In the genomic region with DNA sequence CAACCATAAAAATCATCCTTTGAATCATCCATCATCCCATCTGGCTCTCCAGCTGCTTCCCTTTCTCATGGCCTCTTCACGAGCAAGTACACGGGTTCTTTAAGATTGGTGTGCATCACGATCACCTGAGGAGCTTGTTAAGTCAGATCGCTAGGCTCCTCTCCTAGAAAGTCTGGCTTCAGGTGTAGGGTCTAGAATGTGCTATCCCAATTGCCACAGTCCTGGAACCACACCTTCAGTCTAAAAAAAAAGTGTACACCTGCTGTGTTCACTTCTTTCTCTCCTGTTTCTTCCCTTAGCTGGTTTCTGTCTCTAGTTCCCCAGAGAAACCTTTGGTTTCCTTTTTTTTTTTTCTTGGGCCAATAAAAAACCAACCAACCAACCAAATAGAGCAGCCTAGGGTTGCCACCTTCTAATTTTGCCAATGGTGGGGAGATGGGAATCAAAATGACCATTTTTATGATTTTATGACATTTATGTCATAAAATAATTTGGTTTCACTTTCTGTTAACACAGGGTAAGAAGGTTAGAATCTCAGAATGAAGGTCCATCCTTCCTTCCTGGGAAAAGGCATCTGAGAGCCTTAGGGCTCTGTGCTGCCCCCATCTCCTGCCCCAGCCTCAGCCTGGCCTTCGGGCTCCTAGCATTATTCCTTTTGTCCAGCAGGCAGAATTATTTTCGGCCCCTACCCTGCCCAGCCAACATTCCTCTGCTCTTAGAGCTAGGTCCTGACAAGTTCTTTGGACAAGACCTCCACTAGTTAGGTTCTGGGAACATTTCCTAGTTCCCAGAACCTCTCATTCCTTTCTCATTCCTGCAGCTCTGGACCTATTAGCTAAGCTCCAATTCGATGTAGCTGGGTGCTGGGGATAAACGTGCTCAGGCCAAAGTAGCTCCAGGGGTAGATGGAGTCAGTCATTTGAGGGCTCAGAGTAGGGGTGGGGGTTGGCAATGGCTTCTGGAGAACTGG, we compare ENCODE assay signal across 14 cellular contexts. TPM values are rescaled to one million over a fixed set of nuclear protein-coding genes. Genes with fewer than 3 reads are reported as not detected.
DNase-seq lines count a peak whose midpoint lies in the region; ATAC-seq and TF ChIP-seq lines count a peak whose summit lies in the region.
"Had no signal": no experiment of that assay in that cellular context is flagged by ENCODE, and none has a peak within 500 bp of the region (broad histone marks: within the 10 kb centered on the region; RNA-seq: fewer than 3 reads in every experiment).

No MANE protein-coding gene starts in this region.

- POLR2A ChIA-PET in CD8-positive, alpha-beta memory T cell (lab: Charles Lee) = interaction anchor here (0.6 kb wide), 1 partner anchor 115 kb away, joined by 4 read pairs; no protein-coding TSS in a partner anchor

- no peak for TF ChIP-seq CTCF in HFFc6 (IDR thresholded peaks at IDR 0.05)

- no peak for DNase-seq in CD8-positive, alpha-beta memory T cell
- no peak for DNase-seq in HFFc6
- DNase-seq in activated T-helper 1 cell treated with anti-CD3 and anti-CD28 coated beads, Interleukin-12 subunit alpha, Interleukin-12 subunit beta, Interleukin-2, Interleukin-4 antibody, amounts not matched to agents 30 ng/mL and 10 ng/mL and 1 ng/mL, durations not matched to agents 14 hours and 24 hours and 36 hours (ENCODE audit: low spot score) = no peak
- DNase-seq in NCI-H345 treated with DMSO at 0.1 percent for 48 hours (lab: John Stamatoyannopoulos, UW; ENCODE audit: unreplicated experiment) = no peak
- DNase-seq in hypothalamus (lab: John Stamatoyannopoulos, UW) = no peak
- DNase-seq: DMS79 treated with DMSO at 0.1 percent for 48 hours; effector CD8-positive, alpha-beta T cell; KG1 had no signal

- H3K36me3 ChIP-seq in CD8-positive, alpha-beta memory T cell (ENCODE audit: insufficient read depth, low read length) = no peaks in the 10 kb centered on the region
- no peaks in the 10 kb centered on the region for H3K36me3 ChIP-seq in muscle layer of duodenum (ENCODE audit: control insufficient read depth in 1 of 2, insufficient read depth in 2 of 2, low read length in 2 of 2)
- H3K36me3 ChIP-seq: heart left ventricle had no signal

- peaks cover 14 to 28% (median 25%) of the 10 kb centered on the region in 3 donors for H3K4me1 Mint-ChIP-seq in CD8-positive, alpha-beta memory T cell
- peaks cover 20% of the 10 kb centered on the region for H3K4me1 Mint-ChIP-seq in HFFc6 (ENCODE audit: low read depth)
- H3K4me1 Mint-ChIP-seq in activated T-helper 1 cell treated with anti-CD3 and anti-CD28 coated beads, Interleukin-12 subunit alpha, Interleukin-12 subunit beta, Interleukin-2, Interleukin-4 antibody, amounts not matched to agents 30 ng/mL and 10 ng/mL and 1 ng/mL, durations not matched to agents 14 hours and 24 hours and 36 hours (ENCODE audit: low read depth) = peaks cover 38% of the 10 kb centered on the region

- no peaks in the 10 kb centered on the region for H3K27me3 ChIP-seq in CD8-positive, alpha-beta memory T cell (ENCODE audit: insufficient read depth, low read length, poor library complexity, severe bottlenecking)
- H3K27me3 ChIP-seq in muscle layer of duodenum (ENCODE audit: low read depth, low read length) = no peaks in the 10 kb centered on the region
- H3K27me3 ChIP-seq: heart left ventricle had no signal

- H3K4me3 Mint-ChIP-seq in CD8-positive, alpha-beta memory T cell = peak overlapping the region in 5 of 7 donors; percentile 5 to 65 (median 53)
- H3K4me3 Mint-ChIP-seq in HFFc6 = peak overlapping the region; percentile 47
- H3K4me3 Mint-ChIP-seq in activated T-helper 1 cell treated with anti-CD3 and anti-CD28 coated beads, Interleukin-12 subunit alpha, Interleukin-12 subunit beta, Interleukin-2, Interleukin-4 antibody, amounts not matched to agents 30 ng/mL and 10 ng/mL and 1 ng/mL, durations not matched to agents 14 hours and 24 hours and 36 hours = peak overlapping the region; percentile 21

- H3K9me3 Mint-ChIP-seq in CD8-positive, alpha-beta memory T cell = no peaks in the 10 kb centered on the region
- no peaks in the 10 kb centered on the region for H3K9me3 Mint-ChIP-seq in HFFc6
- H3K9me3 Mint-ChIP-seq in activated T-helper 1 cell treated with anti-CD3 and anti-CD28 coated beads, Interleukin-12 subunit alpha, Interleukin-12 subunit beta, Interleukin-2, Interleukin-4 antibody, amounts not matched to agents 30 ng/mL and 10 ng/mL and 1 ng/mL, durations not matched to agents 14 hours and 24 hours and 36 hours = no peaks in the 10 kb centered on the region

- H3K27ac ChIP-seq in CD8-positive, alpha-beta memory T cell (ENCODE audit: low read depth, low read length) = no peak overlapping the region
- peak overlapping the region; percentile 45 for H3K27ac ChIP-seq in muscle layer of duodenum (ENCODE audit: low read length)

- no peaks in the 10 kb centered on the region for H3K36me3 Mint-ChIP-seq in CD8-positive, alpha-beta memory T cell
- no peaks in the 10 kb centered on the region for H3K36me3 Mint-ChIP-seq in HFFc6 (ENCODE audit: low read depth)
- no peaks in the 10 kb centered on the region for H3K36me3 Mint-ChIP-seq in activated T-helper 1 cell treated with anti-CD3 and anti-CD28 coated beads, Interleukin-12 subunit alpha, Interleukin-12 subunit beta, Interleukin-2, Interleukin-4 antibody, amounts not matched to agents 30 ng/mL and 10 ng/mL and 1 ng/mL, durations not matched to agents 14 hours and 24 hours and 36 hours (ENCODE audit: low read depth)

- intact Hi-C loops in activated T-helper 1 cell treated with anti-CD3 and anti-CD28 coated beads, Interleukin-12 subunit alpha, Interleukin-12 subunit beta, Interleukin-2, Interleukin-4 antibody, amounts not matched to agents 30 ng/mL and 10 ng/mL and 1 ng/mL, durations not matched to agents 14 hours and 24 hours and 36 hours (cut with micrococcal nuclease) = loop anchor here (5.0 to 10.0 kb wide), 3 partner anchors 140 to 347 kb away; partner anchors contain the start of gene PELP1

- peaks cover 17% of the 10 kb centered on the region for H3K4me1 ChIP-seq in CD8-positive, alpha-beta memory T cell (ENCODE audit: insufficient read depth, low read length)
- peaks cover 4 to 11% of the 10 kb centered on the region in 2 donors for H3K4me1 ChIP-seq in muscle layer of duodenum (ENCODE audit: control insufficient read depth in 1 of 2, insufficient read depth in 2 of 2, low read length in 2 of 2)

- CTCF ChIA-PET in CD8-positive, alpha-beta memory T cell (lab: Charles Lee) = interaction anchor here (1.3 to 1.6 kb wide), 3 partner anchors 8 to 227 kb away, joined by 3 to 4 read pairs (median 4); partner anchors contain the start of gene SPNS3

- H3K4me3 ChIP-seq in CD8-positive, alpha-beta memory T cell (ENCODE audit: low read length) = no peak overlapping the region
- H3K4me3 ChIP-seq in muscle layer of duodenum (ENCODE audit: low read depth in 1 of 2, low read length in 2 of 2) = peak overlapping the region in 1 of 2 donors; percentile 18
- H3K4me3 ChIP-seq: heart left ventricle had no signal

- H3K9me3 ChIP-seq in CD8-positive, alpha-beta memory T cell (ENCODE audit: low read length) = no peaks in the 10 kb centered on the region
- H3K9me3 ChIP-seq in muscle layer of duodenum (ENCODE audit: control insufficient read depth in 1 of 2, low read length in 2 of 2) = no peaks in the 10 kb centered on the region
- H3K9me3 ChIP-seq: heart left ventricle had no signal

- ATAC-seq in GM18858 (IDR thresholded peaks at IDR 0.05; ENCODE audit: unreplicated experiment) = no peak
- ATAC-seq in HG03045 (IDR thresholded peaks at IDR 0.05; ENCODE audit: unreplicated experiment) = no peak
- ATAC-seq: heart left ventricle had no signal

- peak overlapping the region; percentile 14 to 91 (median 54) for H3K27ac Mint-ChIP-seq in CD8-positive, alpha-beta memory T cell
- no peak overlapping the region for H3K27ac Mint-ChIP-seq in HFFc6
- H3K27ac Mint-ChIP-seq in activated T-helper 1 cell treated with anti-CD3 and anti-CD28 coated beads, Interleukin-12 subunit alpha, Interleukin-12 subunit beta, Interleukin-2, Interleukin-4 antibody, amounts not matched to agents 30 ng/mL and 10 ng/mL and 1 ng/mL, durations not matched to agents 14 hours and 24 hours and 36 hours = peak overlapping the region; percentile 49

- peaks cover 0 to 3% of the 10 kb centered on the region in 2 donors for H3K27me3 Mint-ChIP-seq in CD8-positive, alpha-beta memory T cell
- peaks cover 7% of the 10 kb centered on the region for H3K27me3 Mint-ChIP-seq in HFFc6 (ENCODE audit: insufficient read depth)
- H3K27me3 Mint-ChIP-seq in activated T-helper 1 cell treated with anti-CD3 and anti-CD28 coated beads, Interleukin-12 subunit alpha, Interleukin-12 subunit beta, Interleukin-2, Interleukin-4 antibody, amounts not matched to agents 30 ng/mL and 10 ng/mL and 1 ng/mL, durations not matched to agents 14 hours and 24 hours and 36 hours (ENCODE audit: insufficient read depth) = no peaks in the 10 kb centered on the region

RNA-seq across cellular contexts. Expression of gene GGT6, which starts 1.9 kb away (rescaled TPM):
- total RNA-seq in CD8-positive, alpha-beta memory T cell = not detected
- polyA plus RNA-seq in CD8-positive, alpha-beta memory T cell = not detected
- not detected for total RNA-seq in HFFc6 (2021; fragmentation: NEBNext Ultra II Directional; extraction: Animal tissue kit (Norgen Biotek cat#: 25700))
- total RNA-seq in activated T-helper 1 cell treated with anti-CD3 and anti-CD28 coated beads, Interleukin-12 subunit alpha, Interleukin-12 subunit beta, Interleukin-2, Interleukin-4 antibody, amounts not matched to agents 30 ng/mL and 10 ng/mL and 1 ng/mL, durations not matched to agents 14 hours and 24 hours and 36 hours = not detected in 2 replicates
- total RNA-seq: heart left ventricle, NCI-H460, subcutaneous adipose tissue had no signal
- polyA plus RNA-seq: heart left ventricle had no signal

RNA-seq across cellular contexts. Expression of gene MYBBP1A, which starts 7.1 kb away (rescaled TPM):
- total RNA-seq in CD8-positive, alpha-beta memory T cell = 100 to 1,000 TPM; 148 to 157 TPM
- polyA plus RNA-seq in CD8-positive, alpha-beta memory T cell = 34.1 TPM
- 10 to 100 TPM; 65.9 to 80.8 (median 71.8) TPM for total RNA-seq in HFFc6 (2021; fragmentation: NEBNext Ultra II Directional; extraction: Animal tissue kit (Norgen Biotek cat#: 25700))
- 186 and 195 TPM in 2 replicates for total RNA-seq in activated T-helper 1 cell treated with anti-CD3 and anti-CD28 coated beads, Interleukin-12 subunit alpha, Interleukin-12 subunit beta, Interleukin-2, Interleukin-4 antibody, amounts not matched to agents 30 ng/mL and 10 ng/mL and 1 ng/mL, durations not matched to agents 14 hours and 24 hours and 36 hours

RNA-seq across cellular contexts. Expression of gene SMTNL2, which starts 22.0 kb away (rescaled TPM):
- not detected for total RNA-seq in CD8-positive, alpha-beta memory T cell
- polyA plus RNA-seq in CD8-positive, alpha-beta memory T cell = not detected
- not detected for total RNA-seq in HFFc6 (2021; fragmentation: NEBNext Ultra II Directional; extraction: Animal tissue kit (Norgen Biotek cat#: 25700))
- total RNA-seq in activated T-helper 1 cell treated with anti-CD3 and anti-CD28 coated beads, Interleukin-12 subunit alpha, Interleukin-12 subunit beta, Interleukin-2, Interleukin-4 antibody, amounts not matched to agents 30 ng/mL and 10 ng/mL and 1 ng/mL, durations not matched to agents 14 hours and 24 hours and 36 hours = not detected in 2 replicates
